In the genomic region with DNA sequence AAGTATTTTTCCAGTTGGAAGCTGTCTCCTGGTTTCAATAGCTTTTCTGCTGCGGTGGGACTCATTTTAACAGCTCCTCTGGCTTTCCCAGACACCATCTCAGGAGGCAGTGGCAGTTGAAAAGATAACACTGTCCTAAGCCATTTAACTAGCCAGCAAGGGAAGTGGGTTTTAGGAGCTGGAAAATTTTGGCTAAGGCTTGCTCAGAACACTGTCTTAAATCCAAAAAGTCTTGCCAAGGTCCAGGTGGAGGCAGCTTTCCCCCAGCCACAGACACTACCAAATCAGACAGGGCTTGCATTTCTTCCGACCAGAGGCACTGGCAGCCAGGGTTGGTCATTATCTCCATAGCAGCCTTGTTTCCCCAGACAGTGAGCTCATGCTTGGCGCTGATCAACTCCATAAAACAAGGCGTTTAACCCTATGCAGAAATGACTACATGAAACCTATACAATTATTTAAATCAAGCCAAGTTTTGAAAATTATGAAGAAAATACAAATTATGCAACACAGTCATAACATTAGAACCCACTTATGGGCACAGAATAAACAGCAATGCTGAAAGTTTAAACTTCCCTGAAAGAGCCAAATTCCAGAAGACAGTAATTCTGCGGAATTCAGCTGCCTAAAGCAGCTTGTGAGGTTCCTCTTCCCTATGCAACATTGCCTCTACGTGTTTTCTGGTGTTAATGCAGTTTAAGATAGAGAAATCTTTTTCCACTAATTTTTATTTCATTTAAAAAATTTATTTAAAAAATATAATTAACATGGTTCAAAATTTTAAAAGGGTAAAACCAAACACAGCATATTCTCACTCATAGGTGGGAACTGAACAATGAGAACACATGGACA, we compare ENCODE assay signal across 11 cellular contexts. TPM values are rescaled to one million over a fixed set of nuclear protein-coding genes. Genes with fewer than 3 reads are reported as not detected.
A peak's percentile ranks its signal among the peaks of the same experiment; 100 is the strongest.
DNase-seq lines count a peak whose midpoint lies in the region; ATAC-seq and TF ChIP-seq lines count a peak whose summit lies in the region.
"Had no signal": no experiment of that assay in that cellular context is flagged by ENCODE, and none has a peak within 500 bp of the region (broad histone marks: within the 10 kb centered on the region; RNA-seq: fewer than 3 reads in every experiment).

No MANE protein-coding gene starts in this region.

- TF ChIP-seq CTCF in cardiac fibroblast (IDR thresholded peaks at IDR 0.05; ENCODE audit: low read depth, low read length) = no peak
- TF ChIP-seq CTCF in gastrocnemius medialis (IDR thresholded peaks at IDR 0.05 in 4 of 5, conservative IDR thresholded peaks at IDR 0.05 in 1 of 5) = peak in 1 of 5 experiments; percentile 4

- H3K4me1 Mint-ChIP-seq in activated T-helper 2 cell treated with anti-CD3 and anti-CD28 coated beads, Interferon-gamma antibody, Interleukin-2, Interleukin-4, amounts not matched to agents 10 μg/mL and 5 μg/mL and 100 μg/mL, durations not matched to agents 14 hours and 24 hours and 36 hours (ENCODE audit: low read depth) = peaks cover 8% of the 10 kb centered on the region

- in situ Hi-C loops in gastrocnemius medialis (cut with MboI; ENCODE audit: low sequenced_read_pairs in 4 of 4) = no loop called here

- intact Hi-C loops in gastrocnemius medialis (cut with DNase I; ENCODE audit: low total_unique reads) = no loop called here
- intact Hi-C loops in activated T-helper 2 cell treated with anti-CD3 and anti-CD28 coated beads, Interferon-gamma antibody, Interleukin-2, Interleukin-4, amounts not matched to agents 10 μg/mL and 5 μg/mL and 100 μg/mL, durations not matched to agents 14 hours and 24 hours and 36 hours (cut with micrococcal nuclease) = no loop called here

- H3K9me3 Mint-ChIP-seq in activated T-helper 2 cell treated with anti-CD3 and anti-CD28 coated beads, Interferon-gamma antibody, Interleukin-2, Interleukin-4, amounts not matched to agents 10 μg/mL and 5 μg/mL and 100 μg/mL, durations not matched to agents 14 hours and 24 hours and 36 hours = no peaks in the 10 kb centered on the region

- H3K27me3 Mint-ChIP-seq in activated T-helper 2 cell treated with anti-CD3 and anti-CD28 coated beads, Interferon-gamma antibody, Interleukin-2, Interleukin-4, amounts not matched to agents 10 μg/mL and 5 μg/mL and 100 μg/mL, durations not matched to agents 14 hours and 24 hours and 36 hours (ENCODE audit: low read depth) = no peaks in the 10 kb centered on the region

- H3K36me3 ChIP-seq in gastrocnemius medialis = no peaks in the 10 kb centered on the region

- ATAC-seq in gastrocnemius medialis = peak; percentile 43 to 54
- ATAC-seq in GM21576 (IDR thresholded peaks at IDR 0.05; ENCODE audit: unreplicated experiment) = no peak

- H3K27me3 ChIP-seq in gastrocnemius medialis = no peaks in the 10 kb centered on the region

- no peak overlapping the region for H3K27ac Mint-ChIP-seq in activated T-helper 2 cell treated with anti-CD3 and anti-CD28 coated beads, Interferon-gamma antibody, Interleukin-2, Interleukin-4, amounts not matched to agents 10 μg/mL and 5 μg/mL and 100 μg/mL, durations not matched to agents 14 hours and 24 hours and 36 hours

- H3K36me3 Mint-ChIP-seq in activated T-helper 2 cell treated with anti-CD3 and anti-CD28 coated beads, Interferon-gamma antibody, Interleukin-2, Interleukin-4, amounts not matched to agents 10 μg/mL and 5 μg/mL and 100 μg/mL, durations not matched to agents 14 hours and 24 hours and 36 hours (ENCODE audit: low read depth) = peaks cover 7% of the 10 kb centered on the region

- peak; percentile 43 for DNase-seq in GM04504 (ENCODE audit: low read depth)
- DNase-seq in cardiac fibroblast (ENCODE audit: low read depth in 2 of 2) = peak; percentile 81 to 83
- peak; percentile 31 to 32 for DNase-seq in hippocampal formation (lab: John Stamatoyannopoulos, UW)
- peak; percentile 7 to 22 for DNase-seq in gastrocnemius medialis
- DNase-seq in activated T-helper 2 cell treated with anti-CD3 and anti-CD28 coated beads, Interferon-gamma antibody, Interleukin-2, Interleukin-4, amounts not matched to agents 10 μg/mL and 5 μg/mL and 100 μg/mL, durations not matched to agents 14 hours and 24 hours and 36 hours (ENCODE audit: low spot score) = no peak
- DNase-seq in NCI-H2196 (lab: John Stamatoyannopoulos, UW; ENCODE audit: unreplicated experiment) = no peak
- DNase-seq in stimulated activated CD4-positive, alpha-beta T cell treated with anti-CD3 and anti-CD28 coated beads, Interleukin-12 subunit alpha, Interleukin-12 subunit beta, amount 100 ng/mL, for 4 hours = no peak
- DNase-seq: GOT3 had no signal

- H3K4me1 ChIP-seq in gastrocnemius medialis = peaks cover 12 to 31% of the 10 kb centered on the region in 2 donors

- peak overlapping the region; percentile 63 to 68 (median 65) for H3K27ac ChIP-seq in gastrocnemius medialis

- TF ChIP-seq POLR2A in gastrocnemius medialis (IDR thresholded peaks at IDR 0.05) = no peak

- H3K4me3 ChIP-seq in cardiac fibroblast (replicated peaks in 1 of 2; ENCODE audit: low read depth in 2 of 2, low read length in 2 of 2) (no peak overlapping the region), gastrocnemius medialis (no peak overlapping the region)

- no peaks in the 10 kb centered on the region for H3K9me3 ChIP-seq in gastrocnemius medialis

- no peak overlapping the region for H3K4me3 Mint-ChIP-seq in activated T-helper 2 cell treated with anti-CD3 and anti-CD28 coated beads, Interferon-gamma antibody, Interleukin-2, Interleukin-4, amounts not matched to agents 10 μg/mL and 5 μg/mL and 100 μg/mL, durations not matched to agents 14 hours and 24 hours and 36 hours (ENCODE audit: low read depth)

RNA-seq across cellular contexts. Expression of gene GABARAPL2, which starts 25.0 kb away (rescaled TPM):
- total RNA-seq in gastrocnemius medialis = 100 to 1,000 TPM in 3 of 4 donors, 10 to 100 TPM in 1; 92.2 to 137 (median 117) TPM
- 69.2 and 69.4 TPM in 2 replicates for total RNA-seq in activated T-helper 2 cell treated with anti-CD3 and anti-CD28 coated beads, Interferon-gamma antibody, Interleukin-2, Interleukin-4, amounts not matched to agents 10 μg/mL and 5 μg/mL and 100 μg/mL, durations not matched to agents 14 hours and 24 hours and 36 hours

RNA-seq across cellular contexts. Expression of gene ADAT1, which starts 31.9 kb away (rescaled TPM):
- total RNA-seq in gastrocnemius medialis = 10 to 100 TPM; 14.7 to 44.8 (median 19.0) TPM
- 45.3 and 54.0 TPM in 2 replicates for total RNA-seq in activated T-helper 2 cell treated with anti-CD3 and anti-CD28 coated beads, Interferon-gamma antibody, Interleukin-2, Interleukin-4, amounts not matched to agents 10 μg/mL and 5 μg/mL and 100 μg/mL, durations not matched to agents 14 hours and 24 hours and 36 hours

RNA-seq across cellular contexts. Expression of gene TMEM231, which starts 35.2 kb away (rescaled TPM):
- 1 to 10 TPM in 3 of 4 donors, under 1 TPM in 1; 0.76 to 2.3 (median 1.7) TPM for total RNA-seq in gastrocnemius medialis
- 2.7 and 3.4 TPM in 2 replicates for total RNA-seq in activated T-helper 2 cell treated with anti-CD3 and anti-CD28 coated beads, Interferon-gamma antibody, Interleukin-2, Interleukin-4, amounts not matched to agents 10 μg/mL and 5 μg/mL and 100 μg/mL, durations not matched to agents 14 hours and 24 hours and 36 hours

RNA-seq across cellular contexts. Expression of gene CHST5, which starts 55.3 kb away (rescaled TPM):
- under 1 TPM in 1 of 4 donors, not detected in 3; 0.12 TPM for total RNA-seq in gastrocnemius medialis
- not detected in 2 replicates for total RNA-seq in activated T-helper 2 cell treated with anti-CD3 and anti-CD28 coated beads, Interferon-gamma antibody, Interleukin-2, Interleukin-4, amounts not matched to agents 10 μg/mL and 5 μg/mL and 100 μg/mL, durations not matched to agents 14 hours and 24 hours and 36 hours
- total RNA-seq: LHCN-M2, RPMI7951 had no signal

RNA-seq across cellular contexts. Expression of gene KARS1, which starts 56.2 kb away (rescaled TPM):
- total RNA-seq in gastrocnemius medialis = 100 to 1,000 TPM; 183 to 251 (median 206) TPM
- 256 and 269 TPM in 2 replicates for total RNA-seq in activated T-helper 2 cell treated with anti-CD3 and anti-CD28 coated beads, Interferon-gamma antibody, Interleukin-2, Interleukin-4, amounts not matched to agents 10 μg/mL and 5 μg/mL and 100 μg/mL, durations not matched to agents 14 hours and 24 hours and 36 hours

Comparison
In these comparisons a context has a peak if more than half of its experiments do, and no peak if none do; other contexts are left out.
1. DNase-seq: peak in GM04504 (single experiment), cardiac fibroblast (2 of 2), hippocampal formation (2 of 2) and gastrocnemius medialis (2 of 2); none in activated T-helper 2 cell treated with anti-CD3 and anti-CD28 coated beads, Interferon-gamma antibody, Interleukin-2, Interleukin-4, amounts not matched to agents 10 μg/mL and 5 μg/mL and 100 μg/mL, durations not matched to agents 14 hours and 24 hours and 36 hours (single experiment), NCI-H2196 (single experiment) and stimulated activated CD4-positive, alpha-beta T cell treated with anti-CD3 and anti-CD28 coated beads, Interleukin-12 subunit alpha, Interleukin-12 subunit beta, amount 100 ng/mL, for 4 hours (single experiment).